ENCODE assay signal across 1 cellular context in genomic region chr18:74148543-74149070, GRCh38.
TF ChIP-seq lines count a peak whose summit lies in the region.

No MANE protein-coding gene starts in this region.

TF ChIP-seq in GM23338, 12 proteins besides CTCF, POLR2A, EP300 and RAD21 (continued from another document):
- TF ChIP-seq REST (IDR thresholded peaks at IDR 0.05; ENCODE audit: unreplicated experiment) (no peak), ZNF331 (CRISPR knock-in tag; IDR thresholded peaks at IDR 0.05; ENCODE audit: low read depth) (no peak), EZH2phosphoT487 (IDR thresholded peaks at IDR 0.05; ENCODE audit: unreplicated experiment) (no peak), POLR2AphosphoS5 (IDR thresholded peaks at IDR 0.05; ENCODE audit: low read depth) (no peak; the same call in 1 of the 2 replicates), JUNB (IDR thresholded peaks at IDR 0.05; ENCODE audit: unreplicated experiment) (no peak), CREB1 (CRISPR knock-in tag; IDR thresholded peaks at IDR 0.05; ENCODE audit: low read depth) (no peak), ZNF114 (CRISPR knock-in tag; IDR thresholded peaks at IDR 0.05) (no peak), ETS1 (IDR thresholded peaks at IDR 0.05) (no peak)
